In genomic region chr3:134477938-134478337, GRCh38 we compare ENCODE assay signal across 18 cellular contexts. TPM values are rescaled to one million over a fixed set of nuclear protein-coding genes. Genes with fewer than 3 reads are reported as not detected.
A peak's percentile ranks its signal among the peaks of the same experiment; 100 is the strongest.
DNase-seq lines count a peak whose midpoint lies in the region; ATAC-seq, FAIRE-seq and TF ChIP-seq lines count a peak whose summit lies in the region.
"Had no signal": no experiment of that assay in that cellular context is flagged by ENCODE, and none has a peak within 500 bp of the region (broad histone marks: within the 10 kb centered on the region; RNA-seq: fewer than 3 reads in every experiment).

No MANE protein-coding gene starts in this region.

- H3K36me3 ChIP-seq in SK-N-SH (replicated peaks in 1 of 2; ENCODE audit: control insufficient read depth in 1 of 2, insufficient read depth in 2 of 2, low read length in 1 of 2) (peaks cover 57 to 61% of the 10 kb centered on the region in 2 experiments), kidney (ENCODE audit: control insufficient read depth in 1 of 2, insufficient read depth in 2 of 2, low read length in 2 of 2) (peaks cover 14 to 25% of the 10 kb centered on the region in 2 donors)

- no peaks in the 10 kb centered on the region for H3K36me3 Mint-ChIP-seq in Calu3 (ENCODE audit: insufficient read depth, unreplicated experiment)
- peaks cover 32% of the 10 kb centered on the region for H3K36me3 Mint-ChIP-seq in progenitor cell of endocrine pancreas (ENCODE audit: insufficient read depth)

- H3K27me3 Mint-ChIP-seq in Calu3 (ENCODE audit: unreplicated experiment) (no peaks in the 10 kb centered on the region), progenitor cell of endocrine pancreas (no peaks in the 10 kb centered on the region)
- H3K27me3 Mint-ChIP-seq: activated CD4-positive, alpha-beta T cell treated with anti-CD3 and anti-CD28 coated beads, Interleukin-2, amount 10 ng/mL, durations not matched to agents 7 days and 5 days had no signal

- WGBS in SK-N-SH (ENCODE audit: low lambda C conversion rate): 23% methylated on average over 2 of the region's 2 CpGs

- peaks cover 0 to 18% of the 10 kb centered on the region in 2 experiments for H3K4me1 ChIP-seq in SK-N-SH (ENCODE audit: control insufficient read depth in 1 of 2, insufficient read depth in 2 of 2, low read depth in 1 of 2, low read length in 1 of 2)
- peaks cover 19 to 27% of the 10 kb centered on the region in 2 donors for H3K4me1 ChIP-seq in kidney (ENCODE audit: control insufficient read depth in 1 of 2, insufficient read depth in 1 of 2, low read depth in 1 of 2, low read length in 2 of 2)
- H3K4me1 ChIP-seq: colonic mucosa had no signal

- H3K27me3 ChIP-seq in SK-N-SH (ENCODE audit: insufficient read depth): no peaks in the 10 kb centered on the region
- H3K27me3 ChIP-seq: colonic mucosa, esophagus muscularis mucosa had no signal

- H4K20me1 ChIP-seq in SK-N-SH (ENCODE audit: insufficient read depth): no peaks in the 10 kb centered on the region

- no peaks in the 10 kb centered on the region for H3K9me3 Mint-ChIP-seq in Calu3 (ENCODE audit: low read depth, unreplicated experiment)
- no peaks in the 10 kb centered on the region for H3K9me3 Mint-ChIP-seq in progenitor cell of endocrine pancreas (ENCODE audit: low read depth)
- H3K9me3 Mint-ChIP-seq: activated CD4-positive, alpha-beta T cell treated with anti-CD3 and anti-CD28 coated beads, Interleukin-2, amount 10 ng/mL, durations not matched to agents 7 days and 5 days had no signal

- H3K27ac ChIP-seq in SK-N-SH (ENCODE audit: low read depth in 2 of 2, low read length in 1 of 2) (peak overlapping the region; percentile 74 to 83; a peak in 3 of 4 replicates), kidney (ENCODE audit: low read depth in 2 of 2, low read length in 2 of 2) (peak overlapping the region; percentile 48 to 68)
- H3K27ac ChIP-seq: colonic mucosa had no signal

- TF ChIP-seq RAD21 in SK-N-SH (IDR thresholded peaks at IDR 0.05; ENCODE audit: low read length): no peak

- peak; percentile 90 for FAIRE-seq in kidney (lab: Jason Lieb, UNC)

- H3K4me3 Mint-ChIP-seq in Calu3 (ENCODE audit: low read depth, unreplicated experiment) (no peak overlapping the region), progenitor cell of endocrine pancreas (ENCODE audit: low read depth) (no peak overlapping the region)
- H3K4me3 Mint-ChIP-seq: activated CD4-positive, alpha-beta T cell treated with anti-CD3 and anti-CD28 coated beads, Interleukin-2, amount 10 ng/mL, durations not matched to agents 7 days and 5 days had no signal

- intact Hi-C loops in Calu3 (cut with micrococcal nuclease; ENCODE audit: unreplicated experiment): loop anchor here (5.0 kb wide), 1 partner anchor 536 kb away; no protein-coding TSS in a partner anchor
- intact Hi-C loops in kidney (cut with DNase I): loop anchor here (10.0 kb wide), 2 partner anchors 103 to 263 kb away; partner anchors contain the start of gene AMOTL2

- no peaks in the 10 kb centered on the region for H3K9me2 ChIP-seq in SK-N-SH

- no peak for DNase-seq in Calu3
- no peak for DNase-seq in SK-N-SH
- DNase-seq in kidney: no peak
- DNase-seq in progenitor cell of endocrine pancreas (ENCODE audit: low spot score, unreplicated experiment): no peak
- no peak for DNase-seq in NCI-H1694 treated with DMSO at 0.1 percent for 48 hours (lab: John Stamatoyannopoulos, UW)
- no peak for DNase-seq in SW 1271 (lab: John Stamatoyannopoulos, UW)
- DNase-seq in HT-29 (ENCODE audit: low spot score): no peak
- DNase-seq: activated CD4-positive, alpha-beta T cell treated with anti-CD3 and anti-CD28 coated beads, Interleukin-2, amount 10 ng/mL, durations not matched to agents 7 days and 5 days; activated T-cell treated with anti-CD3 and anti-CD28 coated beads, Interleukin-2, amount 50 U/mL, for 48 hours; amniotic stem cell; colonic mucosa; H7; hypothalamus; NCI-H1930; NCI-H82; substantia nigra had no signal

- H2AFZ ChIP-seq in SK-N-SH (ENCODE audit: low read depth): no peak overlapping the region

- no peak for TF ChIP-seq EP300 in SK-N-SH (IDR thresholded peaks at IDR 0.05; ENCODE audit: borderline replicate concordance in 1 of 2, low read depth in 1 of 2, low read length in 1 of 2)

- H3K4me3 ChIP-seq in SK-N-SH (ENCODE audit: low read depth in 2 of 2, low read length in 1 of 2) (no peak overlapping the region), kidney (ENCODE audit: low read length in 2 of 2) (peak overlapping the region in 1 of 2 donors; percentile 24)
- H3K4me3 ChIP-seq: colonic mucosa, esophagus muscularis mucosa had no signal

- peaks cover 40% of the 10 kb centered on the region for H3K79me2 ChIP-seq in SK-N-SH (ENCODE audit: insufficient read depth)

- BruUV-seq in Calu3 (replicated peaks; lab: Mats Ljungman, UMichigan): TSS peak; percentile 6

- H3F3A ChIP-seq in SK-N-SH (replicated peaks; ENCODE audit: insufficient read depth): peaks cover 41% of the 10 kb centered on the region

- H3K27ac Mint-ChIP-seq in Calu3 (ENCODE audit: unreplicated experiment) (peak overlapping the region; percentile 25), progenitor cell of endocrine pancreas (peak overlapping the region; percentile 78)
- H3K27ac Mint-ChIP-seq: activated CD4-positive, alpha-beta T cell treated with anti-CD3 and anti-CD28 coated beads, Interleukin-2, amount 10 ng/mL, durations not matched to agents 7 days and 5 days had no signal

- peak overlapping the region; percentile 51; the same call in 1 of the 2 replicates for H3K9ac ChIP-seq in SK-N-SH
- H3K9ac ChIP-seq in kidney (ENCODE audit: low read length in 2 of 2): peak overlapping the region in 1 of 2 donors; percentile 41

- POLR2A ChIA-PET in SK-N-SH (lab: Yijun Ruan, JAX): no interaction called here

- H3K4me1 Mint-ChIP-seq in Calu3 (ENCODE audit: low read depth, unreplicated experiment): peaks cover under 1% of the 10 kb centered on the region
- peaks cover 32% of the 10 kb centered on the region for H3K4me1 Mint-ChIP-seq in progenitor cell of endocrine pancreas (ENCODE audit: low read depth)

- peak overlapping the region; percentile 30 for H3K4me2 ChIP-seq in SK-N-SH

- ATAC-seq in HG03342 (IDR thresholded peaks at IDR 0.05; ENCODE audit: unreplicated experiment): no peak

- TF ChIP-seq CTCF in Calu3 (IDR thresholded peaks at IDR 0.05; ENCODE audit: unreplicated experiment): no peak
- no peak for TF ChIP-seq CTCF in SK-N-SH (IDR thresholded peaks at IDR 0.05)
- TF ChIP-seq CTCF in kidney (IDR thresholded peaks at IDR 0.05; ENCODE audit: borderline replicate concordance, extremely low read depth, insufficient read depth): no peak
- no peak for TF ChIP-seq CTCF in progenitor cell of endocrine pancreas (IDR thresholded peaks at IDR 0.05; ENCODE audit: unreplicated experiment)

- CTCF ChIA-PET in Calu3 (lab: Charles Lee) (interaction anchor here (2.1 to 2.5 kb wide), 2 partner anchors 103 to 170 kb away, joined by 8 to 9 read pairs; partner anchors contain the start of gene AMOTL2), SK-N-SH (lab: Yijun Ruan, JAX) (interaction anchor here (2.1 to 17.6 kb wide), 3 partner anchors 9 to 266 kb away, joined by 5 to 375 read pairs (median 21); no protein-coding TSS in a partner anchor)

- H3K9me3 ChIP-seq in SK-N-SH: no peaks in the 10 kb centered on the region
- no peaks in the 10 kb centered on the region for H3K9me3 ChIP-seq in kidney (ENCODE audit: control insufficient read depth in 1 of 2, low read length in 2 of 2)
- H3K9me3 ChIP-seq: colonic mucosa, esophagus muscularis mucosa had no signal

TF ChIP-seq in SK-N-SH, 30 proteins besides CTCF, POLR2A, EP300 and RAD21 (continues in another document):
- TF ChIP-seq FOXJ3 (CRISPR knock-in tag; IDR thresholded peaks at IDR 0.05): no peak
- no peak for TF ChIP-seq GATA2 (CRISPR knock-in tag; IDR thresholded peaks at IDR 0.05)
- no peak for TF ChIP-seq GABPA (IDR thresholded peaks at IDR 0.05; ENCODE audit: low read depth)
- TF ChIP-seq FOXM1 (IDR thresholded peaks at IDR 0.05; ENCODE audit: low read depth): no peak
- TF ChIP-seq TEAD4 (IDR thresholded peaks at IDR 0.05; ENCODE audit: borderline replicate concordance, insufficient read depth): peak; percentile 73; the same call in 1 of the 2 replicates
- no peak for TF ChIP-seq ZBTB33 (IDR thresholded peaks at IDR 0.05; ENCODE audit: borderline replicate concordance, low read depth)
- no peak for TF ChIP-seq MAX (IDR thresholded peaks at IDR 0.05; ENCODE audit: low read depth)
- no peak for TF ChIP-seq YY1 (IDR thresholded peaks at IDR 0.05; ENCODE audit: low read depth)
- TF ChIP-seq RFX5 (IDR thresholded peaks at IDR 0.05; ENCODE audit: low read length): no peak

RNA-seq across cellular contexts. Expression of gene ANAPC13, which starts 7.8 kb away (rescaled TPM):
- total RNA-seq in Calu3 (2022): 49.2 and 51.3 TPM in 2 replicates
- polyA plus RNA-seq in SK-N-SH (2012; rRNA removed): 63.5 and 76.4 TPM in 2 replicates
- polyA plus RNA-seq in SK-N-SH (2012; cell fraction: cytosol; rRNA removed): 116 and 169 TPM in 2 replicates
- 15.0 and 24.7 TPM in 2 replicates for polyA plus RNA-seq in SK-N-SH (2012; cell fraction: nucleus; rRNA removed)
- total RNA-seq in kidney: 55.3 TPM
- 160 TPM for polyA plus RNA-seq in kidney (ENCODE audit: insufficient read depth, low read depth, low replicate concordance)
- total RNA-seq in progenitor cell of endocrine pancreas: 63.9 and 67.0 TPM in 2 replicates
- total RNA-seq in HT-29 (2014; rRNA removed; shearing (Covaris generic)): 15.3 and 18.6 TPM in 2 replicates

RNA-seq across cellular contexts. Expression of gene CEP63, which starts 7.9 kb away (rescaled TPM):
- total RNA-seq in Calu3 (2022) (37.4 and 37.7 TPM in 2 replicates), kidney (19.6 TPM), progenitor cell of endocrine pancreas (24.7 and 25.7 TPM in 2 replicates)
- polyA plus RNA-seq in SK-N-SH (2012; rRNA removed) (6.0 and 6.3 TPM in 2 replicates), kidney (ENCODE audit: insufficient read depth, low read depth, low replicate concordance) (19.2 TPM)
- polyA plus RNA-seq in SK-N-SH (2012; cell fraction: cytosol; rRNA removed): 9.8 and 14.6 TPM in 2 replicates
- 3.6 and 14.0 TPM in 2 replicates for polyA plus RNA-seq in SK-N-SH (2012; cell fraction: nucleus; rRNA removed)
- 6.0 and 8.0 TPM in 2 replicates for total RNA-seq in HT-29 (2014; rRNA removed; shearing (Covaris generic))
